In genomic region chr4:110629214-110629754, GRCh38 we compare ENCODE assay signal across 24 cellular contexts. TPM values are rescaled to one million over a fixed set of nuclear protein-coding genes. Genes with fewer than 3 reads are reported as not detected.
DNase-seq lines count a peak whose midpoint lies in the region; ATAC-seq, FAIRE-seq and TF ChIP-seq lines count a peak whose summit lies in the region.
"Had no signal": no experiment of that assay in that cellular context is flagged by ENCODE, and none has a peak within 500 bp of the region (broad histone marks: within the 10 kb centered on the region; RNA-seq: fewer than 3 reads in every experiment).

No MANE protein-coding gene starts in this region.

- no peaks in the 10 kb centered on the region for H3K79me2 ChIP-seq in H1 (ENCODE audit: control insufficient read depth in 1 of 2, insufficient read depth in 2 of 2, low read length in 2 of 2)

- no peak overlapping the region for H3K9ac ChIP-seq in H1 (replicated peaks in 1 of 4; ENCODE audit: extremely low read depth in 1 of 4, low read depth in 3 of 4, low read length in 3 of 4)

- no peak overlapping the region for H3K27ac ChIP-seq in H1 (ENCODE audit: low read depth, low read length)
- H3K27ac ChIP-seq: 22Rv1, heart left ventricle, right lobe of liver, transverse colon had no signal

- FAIRE-seq in H1 (lab: Jason Lieb, UNC) = no peak
- FAIRE-seq: HTR-8/SVneo had no signal

- no peak overlapping the region for H3K56ac ChIP-seq in H1 (replicated peaks; ENCODE audit: insufficient read length, low read depth, low read length)

- no peak overlapping the region; the same call in 1 of the 2 replicates for H2AK5ac ChIP-seq in H1 (ENCODE audit: low read depth, low read length)

- TF ChIP-seq EP300 in H1 (IDR thresholded peaks at IDR 0.05; ENCODE audit: borderline replicate concordance in 1 of 2, low read depth in 2 of 2, low read length in 2 of 2) = no peak

- no peak overlapping the region for H3K14ac ChIP-seq in H1 (ENCODE audit: insufficient read length)

- H3K27ac Mint-ChIP-seq in T-helper 1 cell treated with Interleukin-12 subunit alpha and Interleukin-12 subunit beta and Interleukin-4 antibody, amounts not matched to agents 30 μg/mL and 1 μg/mL, for 36 hours = peak overlapping the region; percentile 24
- H3K27ac Mint-ChIP-seq in stimulated activated naive B cell treated with anti-CD40 and anti-IgM and Interleukin-4, amounts not matched to agents 10 μg/mL and 1 μg/mL and 100 μg/mL, for 72 hours = peak overlapping the region; percentile 54

- no peaks in the 10 kb centered on the region for H3K79me1 ChIP-seq in H1 (ENCODE audit: low read depth, low read length)

- 1% methylated on average over 35 of the region's 36 CpGs; no CpG with 5 or more reads in 1 of the 2 experiments for WGBS in H1 (ENCODE audit: extremely low coverage in 1 of 2, insufficient coverage in 1 of 2, insufficient read length in 1 of 2, insufficient replicate concordance in 2 of 2, low coverage in 1 of 2, low lambda C conversion rate in 2 of 2, missing lambda C conversion rate in 1 of 2), 2 experiments

- peaks cover 0 to 2% (median 0%) of the 10 kb centered on the region in 4 experiments; a peak in 1 of 8 replicates for H3K36me3 ChIP-seq in H1 (ENCODE audit: control insufficient read depth in 2 of 4, insufficient read depth in 4 of 4, low read length in 3 of 4)
- H3K36me3 ChIP-seq: BE2C, heart left ventricle, right lobe of liver, transverse colon had no signal

- no peak overlapping the region for H2BK5ac ChIP-seq in H1 (ENCODE audit: low read depth, low read length)

- peaks cover 83 to 100% (median 97%) of the 10 kb centered on the region in 4 experiments for H3K27me3 ChIP-seq in H1 (replicated peaks in 1 of 4; ENCODE audit: control insufficient read depth in 3 of 4, extremely low read depth in 1 of 4, insufficient read depth in 3 of 4, low read length in 3 of 4)

- no peak overlapping the region for H4K91ac ChIP-seq in H1 (replicated peaks; ENCODE audit: insufficient read length, low read length)

- H2BK120ac ChIP-seq in H1 (replicated peaks; ENCODE audit: low read depth, low read length) = no peak overlapping the region

- H3K18ac ChIP-seq in H1 (ENCODE audit: extremely low read depth, low read length) = no peak overlapping the region; the same call in 1 of the 2 replicates

- CTCF ChIA-PET in H1 (lab: Charles Lee; ENCODE audit: partially characterized antibody) = interaction anchor here (0.6 to 3.0 kb wide), 8 partner anchors 8 to 330 kb away, joined by 3 to 10 read pairs (median 4); no protein-coding TSS in a partner anchor

- no peak overlapping the region for H3K4ac ChIP-seq in H1 (replicated peaks; ENCODE audit: insufficient read length, low read depth, low read length)

- peaks cover 2% of the 10 kb centered on the region for H3K4me1 Mint-ChIP-seq in T-helper 1 cell treated with Interleukin-12 subunit alpha and Interleukin-12 subunit beta and Interleukin-4 antibody, amounts not matched to agents 30 μg/mL and 1 μg/mL, for 36 hours (ENCODE audit: low read depth)
- H3K4me1 Mint-ChIP-seq in stimulated activated naive B cell treated with anti-CD40 and anti-IgM and Interleukin-4, amounts not matched to agents 10 μg/mL and 1 μg/mL and 100 μg/mL, for 72 hours = peaks cover 10 to 33% of the 10 kb centered on the region in 2 donors
- H3K4me1 Mint-ChIP-seq: central memory CD8-positive, alpha-beta T cell had no signal

- no peak for TF ChIP-seq CTCF in H1 (IDR thresholded peaks at IDR 0.05; ENCODE audit: control extremely low read depth in 1 of 3, insufficient read depth in 1 of 3, low read depth in 1 of 3, low read length in 3 of 3)

- H4K20me1 ChIP-seq in H1 (replicated peaks in 1 of 2; ENCODE audit: control insufficient read depth in 1 of 2, insufficient read depth in 2 of 2, low read length in 2 of 2) = peaks cover 3 to 26% of the 10 kb centered on the region in 2 experiments

- no peak overlapping the region for H4K8ac ChIP-seq in H1 (ENCODE audit: extremely low read depth, insufficient read depth, low read length)

- no peak overlapping the region for H3K23ac ChIP-seq in H1 (ENCODE audit: insufficient read length)

- peaks cover 19% of the 10 kb centered on the region for H3K23me2 ChIP-seq in H1 (ENCODE audit: low read depth, low read length)

- peak overlapping the region; percentile 61; the same call in 1 of the 2 replicates for H2BK20ac ChIP-seq in H1 (ENCODE audit: low read length)

- DNase-seq in T-helper 1 cell (no peak), H1 (ENCODE audit: low read depth in 1 of 2, low spot score in 2 of 2) (peak in 1 of 2 experiments; percentile 68), left kidney (ENCODE audit: low read depth, low spot score) (peak; percentile 40), NCI-H345 treated with DMSO at 0.1 percent for 48 hours (lab: John Stamatoyannopoulos, UW; ENCODE audit: unreplicated experiment) (no peak), RKO (ENCODE audit: low spot score) (no peak)
- no peak for DNase-seq in stimulated activated naive B cell treated with anti-CD40 and anti-IgM and Interleukin-4, amounts not matched to agents 10 μg/mL and 1 μg/mL and 100 μg/mL, for 72 hours
- DNase-seq: activated CD4-positive, alpha-beta T cell treated with anti-CD3 and anti-CD28 coated beads, Interleukin-2, amount 50 U/mL, for 4 hours; activated naive CD4-positive, alpha-beta T cell; activated T-cell treated with anti-CD3 and anti-CD28 coated beads for 4 hours; anterior cingulate cortex; BE2C; Caco-2; heart left ventricle; mucosa of descending colon; NCI-H526; occipital lobe; right lobe of liver; stimulated activated naive CD8-positive, alpha-beta T cell treated with anti-CD3 and anti-CD28 coated beads, Interleukin-15, Interleukin-2, amounts not matched to agents 100 U/mL and 50 U/mL, for 24 hours; transverse colon had no signal

- peaks cover 3% of the 10 kb centered on the region for H3K9me3 Mint-ChIP-seq in T-helper 1 cell treated with Interleukin-12 subunit alpha and Interleukin-12 subunit beta and Interleukin-4 antibody, amounts not matched to agents 30 μg/mL and 1 μg/mL, for 36 hours
- peaks cover 3 to 13% of the 10 kb centered on the region in 2 donors for H3K9me3 Mint-ChIP-seq in stimulated activated naive B cell treated with anti-CD40 and anti-IgM and Interleukin-4, amounts not matched to agents 10 μg/mL and 1 μg/mL and 100 μg/mL, for 72 hours
- H3K9me3 Mint-ChIP-seq: central memory CD8-positive, alpha-beta T cell had no signal

- peak overlapping the region; percentile 90; the same call in 1 of the 2 replicates for H2BK12ac ChIP-seq in H1 (ENCODE audit: low read depth, low read length)

- no peak overlapping the region for H4K5ac ChIP-seq in H1 (ENCODE audit: insufficient read length, low read depth, low read length)

- H2BK15ac ChIP-seq in H1 (ENCODE audit: low read length) = 0 out of 2 replicates have a peak overlapping the region, but pooled peaks have one; percentile 1

- H3K4me3 Mint-ChIP-seq in T-helper 1 cell treated with Interleukin-12 subunit alpha and Interleukin-12 subunit beta and Interleukin-4 antibody, amounts not matched to agents 30 μg/mL and 1 μg/mL, for 36 hours = no peak overlapping the region
- no peak overlapping the region for H3K4me3 Mint-ChIP-seq in stimulated activated naive B cell treated with anti-CD40 and anti-IgM and Interleukin-4, amounts not matched to agents 10 μg/mL and 1 μg/mL and 100 μg/mL, for 72 hours
- H3K4me3 Mint-ChIP-seq: central memory CD8-positive, alpha-beta T cell had no signal

- peaks cover 4% of the 10 kb centered on the region for H3K36me3 Mint-ChIP-seq in T-helper 1 cell treated with Interleukin-12 subunit alpha and Interleukin-12 subunit beta and Interleukin-4 antibody, amounts not matched to agents 30 μg/mL and 1 μg/mL, for 36 hours (ENCODE audit: low read depth)
- H3K36me3 Mint-ChIP-seq in stimulated activated naive B cell treated with anti-CD40 and anti-IgM and Interleukin-4, amounts not matched to agents 10 μg/mL and 1 μg/mL and 100 μg/mL, for 72 hours = peaks cover 2 to 9% of the 10 kb centered on the region in 2 donors

- POLR2A ChIA-PET in H1 (lab: Charles Lee; ENCODE audit: partially characterized antibody) = interaction anchor here (1.0 to 2.7 kb wide), 3 partner anchors 9 to 14 kb away, joined by 3 to 14 read pairs (median 4); no protein-coding TSS in a partner anchor

- H2AFZ ChIP-seq in H1 (ENCODE audit: low read length) = no peak overlapping the region

- peak overlapping the region; percentile 15 to 56 (median 30); a peak in 6 of 8 replicates for H3K4me3 ChIP-seq in H1 (ENCODE audit: extremely low read depth in 1 of 4, insufficient read depth in 2 of 4, low read depth in 3 of 4, low read length in 4 of 4)
- H3K4me3 ChIP-seq: heart left ventricle, mucosa of descending colon, right lobe of liver, transverse colon had no signal

- TF ChIP-seq POLR2A in H1 (IDR thresholded peaks at IDR 0.05; ENCODE audit: control extremely low read depth in 1 of 2, low read depth in 2 of 2, low read length in 2 of 2) = no peak

- no peak for TF ChIP-seq RAD21 in H1 (IDR thresholded peaks at IDR 0.05 in 1 of 2, conservative IDR thresholded peaks at IDR 0.05 in 1 of 2; ENCODE audit: low read depth in 2 of 2, low read length in 2 of 2)

- no peak for ATAC-seq in stimulated activated naive B cell treated with anti-CD40 and anti-IgM and Interleukin-4, amounts not matched to agents 10 μg/mL and 1 μg/mL and 100 μg/mL, for 72 hours (replicated peaks)
- ATAC-seq in GM18502 (IDR thresholded peaks at IDR 0.05; ENCODE audit: poor library complexity, unreplicated experiment) = no peak
- ATAC-seq: heart left ventricle; mucosa of descending colon; right lobe of liver; stimulated activated naive CD8-positive, alpha-beta T cell treated with anti-CD3 and anti-CD28 coated beads, Interleukin-15, Interleukin-2, amounts not matched to agents 100 U/mL and 50 U/mL, for 24 hours had no signal

- H3K4me1 ChIP-seq in H1 (replicated peaks in 1 of 4; ENCODE audit: control insufficient read depth in 3 of 4, insufficient read depth in 4 of 4, low read length in 3 of 4) = peaks cover 0 to 29% (median 15%) of the 10 kb centered on the region in 4 experiments; a peak in 6 of 7 replicates
- H3K4me1 ChIP-seq: BE2C had no signal

- H3K9me3 ChIP-seq in H1 (ENCODE audit: insufficient read depth in 2 of 2, low read depth in 1 of 2, low read length in 1 of 2) = no peaks in the 10 kb centered on the region
- H3K9me3 ChIP-seq: BE2C, Caco-2, heart left ventricle, mucosa of descending colon, right lobe of liver, transverse colon had no signal

- H3K27me3 Mint-ChIP-seq in T-helper 1 cell treated with Interleukin-12 subunit alpha and Interleukin-12 subunit beta and Interleukin-4 antibody, amounts not matched to agents 30 μg/mL and 1 μg/mL, for 36 hours (ENCODE audit: low read depth) = peaks cover 94% of the 10 kb centered on the region
- H3K27me3 Mint-ChIP-seq in stimulated activated naive B cell treated with anti-CD40 and anti-IgM and Interleukin-4, amounts not matched to agents 10 μg/mL and 1 μg/mL and 100 μg/mL, for 72 hours = peaks cover 86 to 94% of the 10 kb centered on the region in 2 donors

- H3K4me2 ChIP-seq in H1 (ENCODE audit: insufficient read depth in 1 of 2, low read depth in 2 of 2, low read length in 2 of 2) = peak overlapping the region; percentile 57 to 81

RNA-seq across cellular contexts. Expression of gene PITX2, which starts 6.4 kb away (rescaled TPM):
- total RNA-seq in H1 (2021; fragmentation: NEBNext Ultra II Directional; extraction: Animal tissue kit (Norgen Biotek cat#: 25700)) = 0.44 and 0.67 TPM in 2 replicates
- polyA plus RNA-seq in H1 (2011; rRNA removed) = 0.09 and 0.31 TPM in 2 replicates
- polyA plus RNA-seq in H1 (2011; cell fraction: cytosol; rRNA removed) = 0.08 TPM
- polyA plus RNA-seq in H1 (2011; cell fraction: nucleus; rRNA removed) = 0.13 TPM
- 0.14 to 0.50 TPM (median 0.25 TPM) in 4 replicates for polyA plus RNA-seq in H1 (2012, experiment 1 of 2)
- 0.26 TPM for polyA plus RNA-seq in H1 (2012, experiment 2 of 2)
- 0.85 TPM for polyA plus RNA-seq in H1 (2013, experiment 1 of 2)
- 0.64 TPM for polyA plus RNA-seq in H1 (2013, experiment 2 of 2)
- polyA minus RNA-seq in H1 (2011; rRNA and poly(A)+ RNA removed) = not detected in 2 replicates
- polyA minus RNA-seq in H1 (2011; cell fraction: cytosol; rRNA and poly(A)+ RNA removed) = not detected
- 0.40 TPM for polyA minus RNA-seq in H1 (2011; cell fraction: nucleus; rRNA and poly(A)+ RNA removed)
- total RNA-seq: occipital lobe, right lobe of liver had no signal
